In the genomic region with DNA sequence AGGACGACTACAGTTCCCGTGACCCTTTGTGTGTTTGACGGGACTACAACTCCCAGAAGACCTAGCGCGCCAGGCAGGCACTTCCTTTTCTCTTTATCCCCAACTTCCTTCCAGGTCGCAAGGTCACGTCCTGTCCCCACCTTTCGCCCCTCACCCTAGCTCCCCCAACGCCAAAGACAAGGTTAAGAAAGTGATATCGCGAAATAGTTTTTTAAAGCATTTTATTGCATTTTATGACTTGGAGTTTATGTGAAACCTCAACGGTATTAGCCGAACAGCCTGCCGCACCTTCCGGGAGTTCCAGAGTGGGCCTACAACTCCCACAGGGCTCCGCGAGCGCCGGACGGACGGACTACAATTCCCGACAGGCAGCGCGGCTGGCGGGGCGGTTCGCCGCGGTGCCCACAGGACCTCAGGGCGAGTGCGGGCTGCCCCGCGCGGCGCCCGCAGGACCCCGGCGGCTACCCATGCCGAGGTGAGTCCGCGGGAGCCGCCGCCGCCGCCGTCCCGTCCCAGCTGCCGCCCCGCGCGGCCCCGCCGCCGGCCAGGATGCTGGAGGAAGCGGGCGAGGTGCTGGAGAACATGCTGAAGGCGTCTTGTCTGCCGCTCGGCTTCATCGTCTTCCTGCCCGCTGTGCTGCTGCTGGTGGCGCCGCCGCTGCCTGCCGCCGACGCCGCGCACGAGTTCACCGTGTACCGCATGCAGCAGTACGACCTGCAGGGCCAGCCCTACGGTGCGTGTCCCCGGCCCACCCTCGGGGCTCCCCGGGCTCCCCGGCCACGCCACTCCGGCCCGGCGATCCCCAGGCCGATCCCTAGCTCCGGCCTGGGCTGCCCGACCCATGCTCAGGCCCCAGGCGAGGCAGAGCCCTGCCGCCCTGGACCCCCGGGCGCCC, we compare ENCODE assay signal across 8 cellular contexts. TPM values are rescaled to one million over a fixed set of nuclear protein-coding genes. Genes with fewer than 3 reads are reported as not detected.
DNase-seq lines count a peak whose midpoint lies in the region; ATAC-seq, FAIRE-seq and TF ChIP-seq lines count a peak whose summit lies in the region.

A gene with protein sequence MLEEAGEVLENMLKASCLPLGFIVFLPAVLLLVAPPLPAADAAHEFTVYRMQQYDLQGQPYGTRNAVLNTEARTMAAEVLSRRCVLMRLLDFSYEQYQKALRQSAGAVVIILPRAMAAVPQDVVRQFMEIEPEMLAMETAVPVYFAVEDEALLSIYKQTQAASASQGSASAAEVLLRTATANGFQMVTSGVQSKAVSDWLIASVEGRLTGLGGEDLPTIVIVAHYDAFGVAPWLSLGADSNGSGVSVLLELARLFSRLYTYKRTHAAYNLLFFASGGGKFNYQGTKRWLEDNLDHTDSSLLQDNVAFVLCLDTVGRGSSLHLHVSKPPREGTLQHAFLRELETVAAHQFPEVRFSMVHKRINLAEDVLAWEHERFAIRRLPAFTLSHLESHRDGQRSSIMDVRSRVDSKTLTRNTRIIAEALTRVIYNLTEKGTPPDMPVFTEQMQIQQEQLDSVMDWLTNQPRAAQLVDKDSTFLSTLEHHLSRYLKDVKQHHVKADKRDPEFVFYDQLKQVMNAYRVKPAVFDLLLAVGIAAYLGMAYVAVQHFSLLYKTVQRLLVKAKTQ (plus strand): TSS at position 449 of the 895 bp plus-strand sequence. CDS start 101 bp downstream, at position 550.

- peaks cover 49% of the 10 kb centered on the region for H3K79me2 ChIP-seq in keratinocyte (ENCODE audit: control insufficient read depth, insufficient read depth, low read length)

- no peak for TF ChIP-seq CTCF in AG09309 (IDR thresholded peaks at IDR 0.05; ENCODE audit: control insufficient read depth, insufficient read depth, low read depth, low read length, missing control alignments)
- TF ChIP-seq CTCF in keratinocyte (optimal IDR thresholded peaks at IDR 0.05 in 1 of 3, IDR thresholded peaks at IDR 0.05 in 1 of 3, conservative IDR thresholded peaks at IDR 0.05 in 1 of 3; ENCODE audit: extremely low read depth in 1 of 3, insufficient read depth in 2 of 3, low read length in 3 of 3) = no peak

- dilution Hi-C loops in keratinocyte (cut with MboI; ENCODE audit: extremely low pct_ligation_motif_present, low sequenced_read_pairs) = no loop called here

- peak within 1 kb of the TSS; percentile 76 for H2AFZ ChIP-seq in keratinocyte (ENCODE audit: control insufficient read depth, low read length)

- H3K4me3 ChIP-seq in AG09309 (ENCODE audit: control insufficient read depth, low read depth, low read length) = peak within 1 kb of the TSS; percentile 63
- H3K4me3 ChIP-seq in keratinocyte (ENCODE audit: control insufficient read depth in 2 of 3, extremely low read depth in 1 of 3, insufficient read depth in 2 of 3, low read depth in 1 of 3, low read length in 3 of 3) = peak within 1 kb of the TSS; percentile 72 to 92 (median 76)

- peak within 1 kb of the TSS; percentile 80 for H3K9ac ChIP-seq in keratinocyte (ENCODE audit: control insufficient read depth, extremely low read depth, insufficient read depth, low read length)

- H3K9me3 ChIP-seq in keratinocyte (ENCODE audit: control insufficient read depth, low read depth, low read length) = no peaks in the 10 kb centered on the region

- DNase-seq in AG09309 (ENCODE audit: low read depth) = peak; percentile 63
- DNase-seq in NCI-H510A (lab: John Stamatoyannopoulos, UW) = peak; percentile 59
- peak; percentile 91 for DNase-seq in activated CD4-positive, alpha-beta T cell treated with anti-CD3 and anti-CD28 coated beads for 1 hour
- DNase-seq in cerebellum (ENCODE audit: low spot score) = peak; percentile 94
- peak; percentile 67 for DNase-seq in keratinocyte (ENCODE audit: low read depth, low spot score)
- peak; percentile 90 to 93 for DNase-seq in stimulated activated CD4-positive, alpha-beta T cell treated with anti-CD3 and anti-CD28 coated beads, Interleukin-15, amount 100 ng/mL, for 1 hour (ENCODE audit: low read depth in 1 of 2, low spot score in 1 of 2)

- H3K9me1 ChIP-seq in keratinocyte (ENCODE audit: control insufficient read depth, extremely low read depth, insufficient read depth, low read length) = no peaks in the 10 kb centered on the region

- peaks cover 24% of the 10 kb centered on the region for H3K4me1 ChIP-seq in keratinocyte (ENCODE audit: control insufficient read depth, extremely low read depth, insufficient read depth, low read length)

- peak; percentile 79 for ATAC-seq in HG03432 (IDR thresholded peaks at IDR 0.05; ENCODE audit: unreplicated experiment)

- peak; percentile 57 for TF ChIP-seq POLR2A in GM19099 (IDR thresholded peaks at IDR 0.05; ENCODE audit: extremely low read depth, insufficient read length, low read depth)

- H3K4me2 ChIP-seq in keratinocyte (ENCODE audit: control insufficient read depth, extremely low read depth, insufficient read depth, low read depth, low read length) = peak within 1 kb of the TSS; percentile 96

- H3K36me3 ChIP-seq in keratinocyte (ENCODE audit: control insufficient read depth in 2 of 2, extremely low read depth in 1 of 2, insufficient read depth in 2 of 2, low read length in 2 of 2) = peaks cover 0 to 4% of the 10 kb centered on the region in 2 experiments

- peaks cover 13% of the 10 kb centered on the region for H4K20me1 ChIP-seq in keratinocyte (ENCODE audit: control insufficient read depth, extremely low read depth, insufficient read depth, low read length)

- H3K27me3 ChIP-seq in keratinocyte (ENCODE audit: control insufficient read depth, extremely low read depth, insufficient read depth, low read length) = no peaks in the 10 kb centered on the region

- peak; percentile 88 for FAIRE-seq in keratinocyte (lab: Jason Lieb, UNC)

- H3K27ac ChIP-seq in keratinocyte (ENCODE audit: control insufficient read depth, insufficient read depth, low read length) = peak within 1 kb of the TSS; percentile 78

RNA-seq across cellular contexts. Expression of the gene that starts here (rescaled TPM):
- 11.4 TPM for total RNA-seq in cerebellum
- polyA plus RNA-seq in keratinocyte = 40.5 to 72.7 TPM (median 72.1 TPM) in 3 replicates
- 16.6 TPM for polyA plus RNA-seq in keratinocyte (2011; ENCODE audit: low read depth)
- polyA plus RNA-seq in keratinocyte (2011; cell fraction: cytosol; rRNA removed) = 26.9 and 50.1 TPM in 2 replicates
- 93.6 and 114 TPM in 2 replicates for polyA plus RNA-seq in keratinocyte (2011; cell fraction: nucleus; rRNA removed)
- 40.6 and 101 TPM in 2 replicates for polyA plus RNA-seq in keratinocyte (2012; ENCODE audit: low replicate concordance)
- 56.3 to 179 TPM (median 58.1 TPM) in 3 replicates for polyA minus RNA-seq in keratinocyte
- polyA minus RNA-seq in keratinocyte (2011; cell fraction: cytosol; rRNA and poly(A)+ RNA removed) = 124 TPM
- 129 and 152 TPM in 2 replicates for polyA minus RNA-seq in keratinocyte (2011; cell fraction: nucleus; rRNA and poly(A)+ RNA removed)

Comparison
In these comparisons a context has a peak if more than half of its experiments do, and no peak if none do; other contexts are left out.
1. Peak in every context shown above with its lines: DNase-seq, ATAC-seq, H3K4me3 ChIP-seq and H3K27ac ChIP-seq.